Comparison of ENCODE assay signal across 2 cellular contexts in the genomic region with DNA sequence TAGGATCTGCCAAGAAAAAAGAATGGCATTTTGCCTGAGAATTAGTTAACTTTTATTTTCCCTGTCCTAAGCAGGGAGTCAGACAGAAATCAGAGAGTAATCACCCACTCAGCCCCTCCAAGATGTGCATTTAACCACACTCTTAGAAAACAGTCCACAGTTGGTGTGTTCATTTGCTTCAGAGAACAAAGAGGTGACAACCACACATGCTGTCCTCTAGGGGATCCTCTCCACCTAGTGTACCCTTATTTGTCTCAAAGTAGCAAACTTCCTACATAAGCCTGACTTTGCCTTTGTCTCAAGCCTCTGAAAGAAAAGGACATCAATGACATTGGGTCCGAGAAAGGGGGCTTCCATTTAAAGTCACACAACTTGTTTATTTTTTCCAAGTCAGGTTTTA.
TF ChIP-seq lines count a peak whose summit lies in the region.

No MANE protein-coding gene starts in this region.

TF ChIP-seq in GM23338, 12 proteins besides CTCF, POLR2A, EP300 and RAD21 (continued from another document and continues in another):
- TF ChIP-seq, protein P1, sequence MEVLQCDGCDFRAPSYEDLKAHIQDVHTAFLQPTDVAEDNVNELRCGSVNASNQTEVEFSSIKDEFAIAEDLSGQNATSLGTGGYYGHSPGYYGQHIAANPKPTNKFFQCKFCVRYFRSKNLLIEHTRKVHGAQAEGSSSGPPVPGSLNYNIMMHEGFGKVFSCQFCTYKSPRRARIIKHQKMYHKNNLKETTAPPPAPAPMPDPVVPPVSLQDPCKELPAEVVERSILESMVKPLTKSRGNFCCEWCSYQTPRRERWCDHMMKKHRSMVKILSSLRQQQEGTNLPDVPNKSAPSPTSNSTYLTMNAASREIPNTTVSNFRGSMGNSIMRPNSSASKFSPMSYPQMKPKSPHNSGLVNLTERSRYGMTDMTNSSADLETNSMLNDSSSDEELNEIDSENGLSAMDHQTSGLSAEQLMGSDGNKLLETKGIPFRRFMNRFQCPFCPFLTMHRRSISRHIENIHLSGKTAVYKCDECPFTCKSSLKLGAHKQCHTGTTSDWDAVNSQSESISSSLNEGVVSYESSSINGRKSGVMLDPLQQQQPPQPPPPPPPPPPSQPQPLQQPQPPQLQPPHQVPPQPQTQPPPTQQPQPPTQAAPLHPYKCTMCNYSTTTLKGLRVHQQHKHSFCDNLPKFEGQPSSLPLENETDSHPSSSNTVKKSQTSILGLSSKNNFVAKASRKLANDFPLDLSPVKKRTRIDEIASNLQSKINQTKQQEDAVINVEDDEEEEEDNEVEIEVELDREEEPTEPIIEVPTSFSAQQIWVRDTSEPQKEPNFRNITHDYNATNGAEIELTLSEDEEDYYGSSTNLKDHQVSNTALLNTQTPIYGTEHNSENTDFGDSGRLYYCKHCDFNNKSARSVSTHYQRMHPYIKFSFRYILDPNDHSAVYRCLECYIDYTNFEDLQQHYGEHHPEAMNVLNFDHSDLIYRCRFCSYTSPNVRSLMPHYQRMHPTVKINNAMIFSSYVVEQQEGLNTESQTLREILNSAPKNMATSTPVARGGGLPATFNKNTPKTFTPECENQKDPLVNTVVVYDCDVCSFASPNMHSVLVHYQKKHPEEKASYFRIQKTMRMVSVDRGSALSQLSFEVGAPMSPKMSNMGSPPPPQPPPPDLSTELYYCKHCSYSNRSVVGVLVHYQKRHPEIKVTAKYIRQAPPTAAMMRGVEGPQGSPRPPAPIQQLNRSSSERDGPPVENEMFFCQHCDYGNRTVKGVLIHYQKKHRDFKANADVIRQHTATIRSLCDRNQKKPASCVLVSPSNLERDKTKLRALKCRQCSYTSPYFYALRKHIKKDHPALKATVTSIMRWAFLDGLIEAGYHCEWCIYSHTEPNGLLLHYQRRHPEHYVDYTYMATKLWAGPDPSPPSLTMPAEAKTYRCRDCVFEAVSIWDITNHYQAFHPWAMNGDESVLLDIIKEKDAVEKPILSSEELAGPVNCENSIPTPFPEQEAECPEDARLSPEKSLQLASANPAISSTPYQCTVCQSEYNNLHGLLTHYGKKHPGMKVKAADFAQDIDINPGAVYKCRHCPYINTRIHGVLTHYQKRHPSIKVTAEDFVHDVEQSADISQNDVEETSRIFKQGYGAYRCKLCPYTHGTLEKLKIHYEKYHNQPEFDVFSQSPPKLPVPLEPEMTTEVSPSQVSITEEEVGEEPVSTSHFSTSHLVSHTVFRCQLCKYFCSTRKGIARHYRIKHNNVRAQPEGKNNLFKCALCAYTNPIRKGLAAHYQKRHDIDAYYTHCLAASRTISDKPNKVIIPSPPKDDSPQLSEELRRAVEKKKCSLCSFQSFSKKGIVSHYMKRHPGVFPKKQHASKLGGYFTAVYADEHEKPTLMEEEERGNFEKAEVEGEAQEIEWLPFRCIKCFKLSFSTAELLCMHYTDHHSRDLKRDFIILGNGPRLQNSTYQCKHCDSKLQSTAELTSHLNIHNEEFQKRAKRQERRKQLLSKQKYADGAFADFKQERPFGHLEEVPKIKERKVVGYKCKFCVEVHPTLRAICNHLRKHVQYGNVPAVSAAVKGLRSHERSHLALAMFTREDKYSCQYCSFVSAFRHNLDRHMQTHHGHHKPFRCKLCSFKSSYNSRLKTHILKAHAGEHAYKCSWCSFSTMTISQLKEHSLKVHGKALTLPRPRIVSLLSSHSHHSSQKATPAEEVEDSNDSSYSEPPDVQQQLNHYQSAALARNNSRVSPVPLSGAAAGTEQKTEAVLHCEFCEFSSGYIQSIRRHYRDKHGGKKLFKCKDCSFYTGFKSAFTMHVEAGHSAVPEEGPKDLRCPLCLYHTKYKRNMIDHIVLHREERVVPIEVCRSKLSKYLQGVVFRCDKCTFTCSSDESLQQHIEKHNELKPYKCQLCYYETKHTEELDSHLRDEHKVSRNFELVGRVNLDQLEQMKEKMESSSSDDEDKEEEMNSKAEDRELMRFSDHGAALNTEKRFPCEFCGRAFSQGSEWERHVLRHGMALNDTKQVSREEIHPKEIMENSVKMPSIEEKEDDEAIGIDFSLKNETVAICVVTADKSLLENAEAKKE (CRISPR knock-in tag; IDR thresholded peaks at IDR 0.05) = no peak
- no peak for TF ChIP-seq ZNF114 (CRISPR knock-in tag; IDR thresholded peaks at IDR 0.05)
- TF ChIP-seq, protein P2, sequence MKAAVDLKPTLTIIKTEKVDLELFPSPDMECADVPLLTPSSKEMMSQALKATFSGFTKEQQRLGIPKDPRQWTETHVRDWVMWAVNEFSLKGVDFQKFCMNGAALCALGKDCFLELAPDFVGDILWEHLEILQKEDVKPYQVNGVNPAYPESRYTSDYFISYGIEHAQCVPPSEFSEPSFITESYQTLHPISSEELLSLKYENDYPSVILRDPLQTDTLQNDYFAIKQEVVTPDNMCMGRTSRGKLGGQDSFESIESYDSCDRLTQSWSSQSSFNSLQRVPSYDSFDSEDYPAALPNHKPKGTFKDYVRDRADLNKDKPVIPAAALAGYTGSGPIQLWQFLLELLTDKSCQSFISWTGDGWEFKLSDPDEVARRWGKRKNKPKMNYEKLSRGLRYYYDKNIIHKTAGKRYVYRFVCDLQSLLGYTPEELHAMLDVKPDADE (IDR thresholded peaks at IDR 0.05) = no peak
- TF ChIP-seq NANOG (IDR thresholded peaks at IDR 0.05; ENCODE audit: borderline replicate concordance) = no peak
- TF ChIP-seq ZNF331 (CRISPR knock-in tag; IDR thresholded peaks at IDR 0.05; ENCODE audit: low read depth) = no peak
- TF ChIP-seq CREB1 (CRISPR knock-in tag; IDR thresholded peaks at IDR 0.05; ENCODE audit: low read depth) = no peak
- no peak for TF ChIP-seq STAT1 (IDR thresholded peaks at IDR 0.05; ENCODE audit: unreplicated experiment)
- TF ChIP-seq JUNB (IDR thresholded peaks at IDR 0.05; ENCODE audit: unreplicated experiment) = no peak
- no peak for TF ChIP-seq POLR2AphosphoS5 (IDR thresholded peaks at IDR 0.05; ENCODE audit: low read depth)
- TF ChIP-seq EZH2 (IDR thresholded peaks at IDR 0.05; ENCODE audit: low read depth, unreplicated experiment) = no peak

TF ChIP-seq in WTC11, 78 proteins besides CTCF, POLR2A, EP300 and RAD21:
- TF ChIP-seq, protein P3, sequence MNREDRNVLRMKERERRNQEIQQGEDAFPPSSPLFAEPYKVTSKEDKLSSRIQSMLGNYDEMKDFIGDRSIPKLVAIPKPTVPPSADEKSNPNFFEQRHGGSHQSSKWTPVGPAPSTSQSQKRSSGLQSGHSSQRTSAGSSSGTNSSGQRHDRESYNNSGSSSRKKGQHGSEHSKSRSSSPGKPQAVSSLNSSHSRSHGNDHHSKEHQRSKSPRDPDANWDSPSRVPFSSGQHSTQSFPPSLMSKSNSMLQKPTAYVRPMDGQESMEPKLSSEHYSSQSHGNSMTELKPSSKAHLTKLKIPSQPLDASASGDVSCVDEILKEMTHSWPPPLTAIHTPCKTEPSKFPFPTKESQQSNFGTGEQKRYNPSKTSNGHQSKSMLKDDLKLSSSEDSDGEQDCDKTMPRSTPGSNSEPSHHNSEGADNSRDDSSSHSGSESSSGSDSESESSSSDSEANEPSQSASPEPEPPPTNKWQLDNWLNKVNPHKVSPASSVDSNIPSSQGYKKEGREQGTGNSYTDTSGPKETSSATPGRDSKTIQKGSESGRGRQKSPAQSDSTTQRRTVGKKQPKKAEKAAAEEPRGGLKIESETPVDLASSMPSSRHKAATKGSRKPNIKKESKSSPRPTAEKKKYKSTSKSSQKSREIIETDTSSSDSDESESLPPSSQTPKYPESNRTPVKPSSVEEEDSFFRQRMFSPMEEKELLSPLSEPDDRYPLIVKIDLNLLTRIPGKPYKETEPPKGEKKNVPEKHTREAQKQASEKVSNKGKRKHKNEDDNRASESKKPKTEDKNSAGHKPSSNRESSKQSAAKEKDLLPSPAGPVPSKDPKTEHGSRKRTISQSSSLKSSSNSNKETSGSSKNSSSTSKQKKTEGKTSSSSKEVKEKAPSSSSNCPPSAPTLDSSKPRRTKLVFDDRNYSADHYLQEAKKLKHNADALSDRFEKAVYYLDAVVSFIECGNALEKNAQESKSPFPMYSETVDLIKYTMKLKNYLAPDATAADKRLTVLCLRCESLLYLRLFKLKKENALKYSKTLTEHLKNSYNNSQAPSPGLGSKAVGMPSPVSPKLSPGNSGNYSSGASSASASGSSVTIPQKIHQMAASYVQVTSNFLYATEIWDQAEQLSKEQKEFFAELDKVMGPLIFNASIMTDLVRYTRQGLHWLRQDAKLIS (CRISPR knock-in tag; IDR thresholded peaks at IDR 0.05; ENCODE audit: borderline replicate concordance) = no peak
- TF ChIP-seq ETV6 (CRISPR knock-in tag; IDR thresholded peaks at IDR 0.05) = no peak
- no peak for TF ChIP-seq FOXK1 (CRISPR knock-in tag; IDR thresholded peaks at IDR 0.05)
- TF ChIP-seq ATF1 (CRISPR knock-in tag; IDR thresholded peaks at IDR 0.05) = no peak
- TF ChIP-seq, protein P4, sequence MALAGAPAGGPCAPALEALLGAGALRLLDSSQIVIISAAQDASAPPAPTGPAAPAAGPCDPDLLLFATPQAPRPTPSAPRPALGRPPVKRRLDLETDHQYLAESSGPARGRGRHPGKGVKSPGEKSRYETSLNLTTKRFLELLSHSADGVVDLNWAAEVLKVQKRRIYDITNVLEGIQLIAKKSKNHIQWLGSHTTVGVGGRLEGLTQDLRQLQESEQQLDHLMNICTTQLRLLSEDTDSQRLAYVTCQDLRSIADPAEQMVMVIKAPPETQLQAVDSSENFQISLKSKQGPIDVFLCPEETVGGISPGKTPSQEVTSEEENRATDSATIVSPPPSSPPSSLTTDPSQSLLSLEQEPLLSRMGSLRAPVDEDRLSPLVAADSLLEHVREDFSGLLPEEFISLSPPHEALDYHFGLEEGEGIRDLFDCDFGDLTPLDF (CRISPR knock-in tag; IDR thresholded peaks at IDR 0.05) = no peak
- no peak for TF ChIP-seq HMGA2 (CRISPR knock-in tag; IDR thresholded peaks at IDR 0.05)
- TF ChIP-seq, protein P5, sequence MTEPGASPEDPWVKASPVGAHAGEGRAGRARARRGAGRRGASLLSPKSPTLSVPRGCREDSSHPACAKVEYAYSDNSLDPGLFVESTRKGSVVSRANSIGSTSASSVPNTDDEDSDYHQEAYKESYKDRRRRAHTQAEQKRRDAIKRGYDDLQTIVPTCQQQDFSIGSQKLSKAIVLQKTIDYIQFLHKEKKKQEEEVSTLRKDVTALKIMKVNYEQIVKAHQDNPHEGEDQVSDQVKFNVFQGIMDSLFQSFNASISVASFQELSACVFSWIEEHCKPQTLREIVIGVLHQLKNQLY (CRISPR knock-in tag; IDR thresholded peaks at IDR 0.05) = no peak
- TF ChIP-seq, protein P6, sequence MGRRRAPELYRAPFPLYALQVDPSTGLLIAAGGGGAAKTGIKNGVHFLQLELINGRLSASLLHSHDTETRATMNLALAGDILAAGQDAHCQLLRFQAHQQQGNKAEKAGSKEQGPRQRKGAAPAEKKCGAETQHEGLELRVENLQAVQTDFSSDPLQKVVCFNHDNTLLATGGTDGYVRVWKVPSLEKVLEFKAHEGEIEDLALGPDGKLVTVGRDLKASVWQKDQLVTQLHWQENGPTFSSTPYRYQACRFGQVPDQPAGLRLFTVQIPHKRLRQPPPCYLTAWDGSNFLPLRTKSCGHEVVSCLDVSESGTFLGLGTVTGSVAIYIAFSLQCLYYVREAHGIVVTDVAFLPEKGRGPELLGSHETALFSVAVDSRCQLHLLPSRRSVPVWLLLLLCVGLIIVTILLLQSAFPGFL (CRISPR knock-in tag; IDR thresholded peaks at IDR 0.05; ENCODE audit: borderline replicate concordance) = no peak
- TF ChIP-seq IRF2 (CRISPR knock-in tag; IDR thresholded peaks at IDR 0.05; ENCODE audit: borderline replicate concordance, low read depth) = no peak
- no peak for TF ChIP-seq ESRRA (CRISPR knock-in tag; IDR thresholded peaks at IDR 0.05; ENCODE audit: borderline replicate concordance)
- TF ChIP-seq, protein P7, sequence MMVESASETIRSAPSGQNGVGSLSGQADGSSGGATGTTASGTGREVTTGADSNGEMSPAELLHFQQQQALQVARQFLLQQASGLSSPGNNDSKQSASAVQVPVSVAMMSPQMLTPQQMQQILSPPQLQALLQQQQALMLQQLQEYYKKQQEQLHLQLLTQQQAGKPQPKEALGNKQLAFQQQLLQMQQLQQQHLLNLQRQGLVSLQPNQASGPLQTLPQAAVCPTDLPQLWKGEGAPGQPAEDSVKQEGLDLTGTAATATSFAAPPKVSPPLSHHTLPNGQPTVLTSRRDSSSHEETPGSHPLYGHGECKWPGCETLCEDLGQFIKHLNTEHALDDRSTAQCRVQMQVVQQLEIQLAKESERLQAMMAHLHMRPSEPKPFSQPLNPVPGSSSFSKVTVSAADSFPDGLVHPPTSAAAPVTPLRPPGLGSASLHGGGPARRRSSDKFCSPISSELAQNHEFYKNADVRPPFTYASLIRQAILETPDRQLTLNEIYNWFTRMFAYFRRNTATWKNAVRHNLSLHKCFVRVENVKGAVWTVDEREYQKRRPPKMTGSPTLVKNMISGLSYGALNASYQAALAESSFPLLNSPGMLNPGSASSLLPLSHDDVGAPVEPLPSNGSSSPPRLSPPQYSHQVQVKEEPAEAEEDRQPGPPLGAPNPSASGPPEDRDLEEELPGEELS (CRISPR knock-in tag; IDR thresholded peaks at IDR 0.05) = no peak
- TF ChIP-seq, protein P8, sequence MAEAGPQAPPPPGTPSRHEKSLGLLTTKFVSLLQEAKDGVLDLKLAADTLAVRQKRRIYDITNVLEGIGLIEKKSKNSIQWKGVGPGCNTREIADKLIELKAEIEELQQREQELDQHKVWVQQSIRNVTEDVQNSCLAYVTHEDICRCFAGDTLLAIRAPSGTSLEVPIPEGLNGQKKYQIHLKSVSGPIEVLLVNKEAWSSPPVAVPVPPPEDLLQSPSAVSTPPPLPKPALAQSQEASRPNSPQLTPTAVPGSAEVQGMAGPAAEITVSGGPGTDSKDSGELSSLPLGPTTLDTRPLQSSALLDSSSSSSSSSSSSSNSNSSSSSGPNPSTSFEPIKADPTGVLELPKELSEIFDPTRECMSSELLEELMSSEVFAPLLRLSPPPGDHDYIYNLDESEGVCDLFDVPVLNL (CRISPR knock-in tag; IDR thresholded peaks at IDR 0.05; ENCODE audit: borderline replicate concordance, low read depth) = no peak
- TF ChIP-seq GRHL2 (CRISPR knock-in tag; IDR thresholded peaks at IDR 0.05; ENCODE audit: insufficient replicate concordance, severe bottlenecking) = no peak
- no peak for TF ChIP-seq CREM (CRISPR knock-in tag; IDR thresholded peaks at IDR 0.05)
- TF ChIP-seq OVOL2 (CRISPR knock-in tag; IDR thresholded peaks at IDR 0.05; ENCODE audit: borderline replicate concordance) = no peak
- no peak for TF ChIP-seq ZNF396 (CRISPR knock-in tag; IDR thresholded peaks at IDR 0.05; ENCODE audit: borderline replicate concordance)
- no peak for TF ChIP-seq ZNF232 (CRISPR knock-in tag; IDR thresholded peaks at IDR 0.05)
- no peak for TF ChIP-seq NR1H2 (CRISPR knock-in tag; IDR thresholded peaks at IDR 0.05)
- TF ChIP-seq ZNF423 (CRISPR knock-in tag; IDR thresholded peaks at IDR 0.05) = no peak
- TF ChIP-seq, protein P9, sequence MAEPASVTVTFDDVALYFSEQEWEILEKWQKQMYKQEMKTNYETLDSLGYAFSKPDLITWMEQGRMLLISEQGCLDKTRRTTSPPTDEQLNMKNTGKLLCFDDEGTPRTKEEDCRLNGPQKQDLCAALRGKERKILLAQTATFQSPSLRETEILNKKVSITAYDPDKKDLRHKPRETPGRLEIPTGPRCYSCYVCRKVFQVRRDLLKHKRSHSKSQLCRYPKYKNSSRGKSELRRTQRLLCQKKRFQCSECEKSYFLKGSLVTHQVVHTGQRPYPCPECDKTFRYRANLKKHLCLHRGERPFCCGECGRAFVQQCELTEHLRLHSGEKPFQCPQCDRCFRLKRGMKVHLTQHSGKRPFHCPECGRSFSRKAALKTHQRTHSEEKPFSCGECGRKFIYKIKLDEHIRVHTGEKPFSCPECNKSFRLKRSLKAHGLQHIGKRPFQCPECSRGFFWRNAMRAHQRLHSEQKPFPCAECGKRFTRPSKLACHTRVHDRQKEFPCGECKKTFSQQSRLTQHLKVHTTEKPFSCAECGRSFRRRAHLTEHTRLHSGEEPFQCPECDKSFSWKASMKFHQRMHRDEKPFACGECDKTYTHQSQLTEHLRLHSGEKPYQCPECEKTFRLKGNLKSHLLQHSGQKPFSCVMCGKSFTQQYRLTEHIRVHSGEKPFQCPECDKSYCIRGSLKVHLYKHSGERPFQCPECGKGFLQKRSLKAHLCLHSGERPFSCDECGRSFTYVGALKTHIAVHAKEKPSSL (CRISPR knock-in tag; conservative IDR thresholded peaks at IDR 0.05) = no peak
TF ChIP-seq in WTC11: peak in this region for 0.
